Comparison of ENCODE assay signal across 1 cellular context in the genomic region with DNA sequence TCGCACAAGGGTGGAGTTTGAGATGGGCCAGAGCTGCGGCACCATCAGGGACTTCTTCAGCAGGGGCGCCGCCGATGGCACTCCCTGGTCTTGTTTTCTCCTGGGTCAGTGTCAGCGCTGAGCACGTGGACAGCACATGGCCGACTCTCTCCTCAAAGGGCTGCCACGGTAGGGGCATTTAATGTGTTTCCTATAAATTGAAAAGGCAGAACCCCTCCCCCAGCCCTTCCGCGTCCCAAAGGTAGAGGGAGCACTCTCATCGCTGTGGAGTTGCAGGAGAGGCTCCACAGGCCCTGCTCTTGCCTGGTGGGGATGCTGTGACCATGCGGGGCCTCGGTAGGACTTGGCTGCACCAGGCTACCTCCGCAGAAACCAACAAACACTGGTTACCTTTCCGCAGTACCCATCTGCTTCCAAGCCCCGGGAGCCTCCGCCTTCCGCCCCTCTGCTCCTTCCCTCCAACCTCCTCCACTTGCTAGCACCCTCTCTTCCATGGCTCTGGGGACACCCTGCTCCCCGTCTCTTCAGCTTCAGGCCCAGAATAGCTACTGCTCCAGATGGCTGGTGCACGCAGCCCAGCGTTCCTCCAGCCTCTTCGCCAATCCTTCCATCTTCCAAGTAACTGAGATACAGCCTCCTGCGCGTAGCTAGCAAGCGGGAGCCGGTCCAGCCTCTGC.
A peak's percentile ranks its signal among the peaks of the same experiment; 100 is the strongest.
TF ChIP-seq lines count a peak whose summit lies in the region.

No MANE protein-coding gene starts in this region.

TF ChIP-seq in HepG2, 621 proteins besides CTCF, POLR2A, EP300 and RAD21:
- TF ChIP-seq MNT (IDR thresholded peaks at IDR 0.05) (peak; percentile 84), ZNF772 (CRISPR knock-in tag; IDR thresholded peaks at IDR 0.05) (no peak)
